Comparison of ENCODE assay signal across 20 cellular contexts in genomic region chr5:156621719-156622118, GRCh38.
DNase-seq lines count a peak whose midpoint lies in the region; ATAC-seq and TF ChIP-seq lines count a peak whose summit lies in the region.
"Had no signal": no experiment of that assay in that cellular context is flagged by ENCODE, and none has a peak within 500 bp of the region (broad histone marks: within the 10 kb centered on the region; RNA-seq: fewer than 3 reads in every experiment).

No MANE protein-coding gene starts in this region.

- ATAC-seq in GM18870 (IDR thresholded peaks at IDR 0.05; ENCODE audit: unreplicated experiment), result peak; percentile 52
- ATAC-seq in GM21526 (IDR thresholded peaks at IDR 0.05; ENCODE audit: low FRiP score, unreplicated experiment), result peak; percentile 76
- no peak for ATAC-seq in HG03469 (IDR thresholded peaks at IDR 0.05; ENCODE audit: unreplicated experiment)
- no peak for ATAC-seq in omental fat pad (ENCODE audit: low FRiP score)
- ATAC-seq: CD8-positive, alpha-beta T cell; GM12878 had no signal

- no peak overlapping the region for H3K9ac ChIP-seq in MM.1S (ENCODE audit: low read length)
- H3K9ac ChIP-seq: BLaER1, GM23248 had no signal

- no peak overlapping the region for H3K4me3 ChIP-seq in GM12865 (ENCODE audit: low read depth, low read length)
- no peak overlapping the region for H3K4me3 ChIP-seq in MM.1S (ENCODE audit: low read length)
- no peak overlapping the region for H3K4me3 ChIP-seq in spleen
- H3K4me3 ChIP-seq: BLaER1, GM12878, GM23248 had no signal

- no peak for TF ChIP-seq CTCF in GM12865 (IDR thresholded peaks at IDR 0.05; ENCODE audit: insufficient read depth, low read depth, low read length, missing control alignments)
- TF ChIP-seq CTCF in MM.1S (IDR thresholded peaks at IDR 0.05; ENCODE audit: low read length), result no peak
- TF ChIP-seq CTCF in spleen (IDR thresholded peaks at IDR 0.05 in 8 of 11, conservative IDR thresholded peaks at IDR 0.05 in 3 of 11), result no peak
- TF ChIP-seq CTCF in omental fat pad (IDR thresholded peaks at IDR 0.05), result no peak

- no peak for TF ChIP-seq POLR2A in spleen (IDR thresholded peaks at IDR 0.05)

- H3K9me2 ChIP-seq in MM.1S (replicated peaks; ENCODE audit: insufficient read depth, low read length), result no peaks in the 10 kb centered on the region

- H3K27me3 ChIP-seq in MM.1S (replicated peaks; ENCODE audit: insufficient read depth, low read length), result no peaks in the 10 kb centered on the region
- no peaks in the 10 kb centered on the region for H3K27me3 ChIP-seq in spleen (replicated peaks in 1 of 7)
- H3K27me3 ChIP-seq: BLaER1 had no signal

- H3K27ac ChIP-seq in MM.1S (ENCODE audit: low read length) (peak overlapping the region; percentile 61; the same call in 1 of the 2 replicates), spleen (no peak overlapping the region)
- H3K27ac ChIP-seq: 22Rv1, BLaER1, C4-2B, GM23248 had no signal

- H3K79me2 ChIP-seq in MM.1S (ENCODE audit: low read length), result no peaks in the 10 kb centered on the region

- no peaks in the 10 kb centered on the region for H4K20me1 ChIP-seq in MM.1S (ENCODE audit: insufficient read depth, low read length)
- H4K20me1 ChIP-seq: BLaER1 had no signal

- peak overlapping the region; percentile 38; the same call in 1 of the 2 replicates for H3K4me2 ChIP-seq in MM.1S (ENCODE audit: low read depth, low read length)
- H3K4me2 ChIP-seq: BLaER1 had no signal

- peak; percentile 25 for DNase-seq in GM12865 (ENCODE audit: low read depth)
- DNase-seq in MM.1S, result peak; percentile 76
- no peak for DNase-seq in spleen
- DNase-seq in posterior vena cava (ENCODE audit: low spot score), result no peak
- no peak for DNase-seq in omental fat pad (ENCODE audit: low spot score)
- DNase-seq: Caco-2; CD4-positive, CD25-positive, alpha-beta regulatory T cell; CD8-positive, alpha-beta T cell; DMS153; DND-41; GM23248; H7; HCEC 1CT had no signal

- WGBS in spleen, 5 donors, result 71 to 93% (median 81%) methylated on average over 1 of the region's 1 CpG

- intact Hi-C loops in spleen (cut with DNase I; ENCODE audit: low total_unique reads), result no loop called here
- intact Hi-C loops in posterior vena cava (cut with DNase I), result no loop called here

- peaks cover 8% of the 10 kb centered on the region; the same call in 1 of the 2 replicates for H3F3A ChIP-seq in MM.1S (ENCODE audit: insufficient read depth, low read length)

- no peaks in the 10 kb centered on the region for H3K36me3 ChIP-seq in MM.1S (replicated peaks; ENCODE audit: insufficient read depth, low read length)
- H3K36me3 ChIP-seq in spleen, result no peaks in the 10 kb centered on the region
- H3K36me3 ChIP-seq: BLaER1 had no signal

- H3K4me1 ChIP-seq in MM.1S (ENCODE audit: low read length), result peaks cover 8% of the 10 kb centered on the region
- H3K4me1 ChIP-seq in spleen, result no peaks in the 10 kb centered on the region
- H3K4me1 ChIP-seq: BLaER1, Caco-2 had no signal

- H3K9me3 ChIP-seq in MM.1S (replicated peaks; ENCODE audit: insufficient read depth, low read length), result no peaks in the 10 kb centered on the region
- peaks cover 0 to 4% (median 0%) of the 10 kb centered on the region in 8 donors for H3K9me3 ChIP-seq in spleen
- H3K9me3 ChIP-seq: BLaER1, Caco-2 had no signal

- no peak overlapping the region for H2AFZ ChIP-seq in MM.1S (ENCODE audit: low read length)
- H2AFZ ChIP-seq: GM23248 had no signal

Comparison
In these comparisons a context has a peak if more than half of its experiments do, and no peak if none do; other contexts are left out.
1. DNase-seq: peak in GM12865 (single experiment) and MM.1S (single experiment); none in spleen (single experiment), posterior vena cava (single experiment) and omental fat pad (single experiment).
2. ATAC-seq: peak in GM18870 (single experiment) and GM21526 (single experiment); none in HG03469 (single experiment) and omental fat pad (single experiment).